In genomic region chr11:94525933-94526332, GRCh38 we compare ENCODE assay signal across 9 cellular contexts. TPM values are rescaled to one million over a fixed set of nuclear protein-coding genes. Genes with fewer than 3 reads are reported as not detected.
DNase-seq lines count a peak whose midpoint lies in the region; ATAC-seq and TF ChIP-seq lines count a peak whose summit lies in the region.
"Had no signal": no experiment of that assay in that cellular context is flagged by ENCODE, and none has a peak within 500 bp of the region (broad histone marks: within the 10 kb centered on the region; RNA-seq: fewer than 3 reads in every experiment).

No MANE protein-coding gene starts in this region.

- no peaks in the 10 kb centered on the region; the same call in 1 of the 2 replicates for H3K27me3 ChIP-seq in GM23338 (ENCODE audit: insufficient read depth)
- H3K27me3 ChIP-seq in CD8-positive, alpha-beta T cell (ENCODE audit: insufficient read depth, low read length): no peaks in the 10 kb centered on the region

- H3K79me2 ChIP-seq in GM23338 (replicated peaks; ENCODE audit: insufficient read depth): no peaks in the 10 kb centered on the region

- no peaks in the 10 kb centered on the region for H3K9me3 Mint-ChIP-seq in GM23338
- H3K9me3 Mint-ChIP-seq in CD8-positive, alpha-beta T cell: no peaks in the 10 kb centered on the region
- no peaks in the 10 kb centered on the region for H3K9me3 Mint-ChIP-seq in natural killer cell
- H3K9me3 Mint-ChIP-seq: activated T-cell treated with anti-CD3 and anti-CD28 coated beads, Interleukin-2, amount 50 U/mL, for 4 hours had no signal

- H3K4me1 ChIP-seq in GM23338 (ENCODE audit: insufficient read depth): no peaks in the 10 kb centered on the region
- H3K4me1 ChIP-seq in CD8-positive, alpha-beta T cell (ENCODE audit: insufficient read depth, low read length): no peaks in the 10 kb centered on the region

- no peak overlapping the region for H3K4me3 Mint-ChIP-seq in GM23338
- H3K4me3 Mint-ChIP-seq in CD8-positive, alpha-beta T cell: no peak overlapping the region
- H3K4me3 Mint-ChIP-seq in natural killer cell: no peak overlapping the region
- H3K4me3 Mint-ChIP-seq: activated T-cell treated with anti-CD3 and anti-CD28 coated beads, Interleukin-2, amount 50 U/mL, for 4 hours had no signal

- H3K36me3 ChIP-seq in GM23338 (ENCODE audit: insufficient read depth): no peaks in the 10 kb centered on the region
- no peaks in the 10 kb centered on the region for H3K36me3 ChIP-seq in CD8-positive, alpha-beta T cell (ENCODE audit: insufficient read depth, low read length)

- no peaks in the 10 kb centered on the region for H3K9me3 ChIP-seq in CD8-positive, alpha-beta T cell (ENCODE audit: low read length)

- H4K20me1 ChIP-seq in GM23338 (replicated peaks; ENCODE audit: insufficient read depth): no peaks in the 10 kb centered on the region

- intact Hi-C loops in CD8-positive, alpha-beta T cell (cut with DNase I, micrococcal nuclease): no loop called here
- intact Hi-C loops in natural killer cell (cut with micrococcal nuclease): no loop called here

- no peak overlapping the region for H3K4me2 ChIP-seq in GM23338

- CTCF ChIA-PET in CD8-positive, alpha-beta T cell (lab: Charles Lee): interaction anchor here (0.6 kb wide), 1 partner anchor 24 kb away, joined by 3 read pairs; no protein-coding TSS in a partner anchor

- no peaks in the 10 kb centered on the region for H3K4me1 Mint-ChIP-seq in GM23338
- no peaks in the 10 kb centered on the region for H3K4me1 Mint-ChIP-seq in CD8-positive, alpha-beta T cell (ENCODE audit: low read depth)
- H3K4me1 Mint-ChIP-seq in natural killer cell: no peaks in the 10 kb centered on the region

- no peaks in the 10 kb centered on the region for H3K9me2 ChIP-seq in GM23338 (ENCODE audit: insufficient read depth)

- H3K36me3 Mint-ChIP-seq in GM23338 (ENCODE audit: low read depth) (no peaks in the 10 kb centered on the region), natural killer cell (no peaks in the 10 kb centered on the region)
- no peaks in the 10 kb centered on the region for H3K36me3 Mint-ChIP-seq in CD8-positive, alpha-beta T cell

- H3K27ac Mint-ChIP-seq in GM23338: no peak overlapping the region
- H3K27ac Mint-ChIP-seq in CD8-positive, alpha-beta T cell: no peak overlapping the region
- no peak overlapping the region for H3K27ac Mint-ChIP-seq in natural killer cell

- peak; percentile 14 for DNase-seq in GM23338 (ENCODE audit: low spot score)
- DNase-seq in RPMI8226: peak; percentile 45
- DNase-seq in fibroblast of villous mesenchyme (ENCODE audit: low read depth): peak; percentile 50
- DNase-seq in retina: peak; percentile 38
- DNase-seq in CD8-positive, alpha-beta T cell: no peak
- no peak for DNase-seq in NCI-H748 (lab: John Stamatoyannopoulos, UW; ENCODE audit: unreplicated experiment)
- no peak for DNase-seq in natural killer cell
- no peak for DNase-seq in activated CD4-positive, alpha-beta T cell treated with anti-CD3 and anti-CD28 coated beads for 4 hours
- DNase-seq: activated T-cell treated with anti-CD3 and anti-CD28 coated beads, Interleukin-2, amount 50 U/mL, for 4 hours had no signal

- POLR2A ChIA-PET in CD8-positive, alpha-beta T cell (lab: Charles Lee): no interaction called here

- H3K27me3 Mint-ChIP-seq in GM23338 (ENCODE audit: insufficient read depth, low read depth, poor library complexity) (peaks cover 5% of the 10 kb centered on the region), natural killer cell (ENCODE audit: low read depth in 2 of 2) (peaks cover 23 to 60% of the 10 kb centered on the region in 2 donors)
- H3K27me3 Mint-ChIP-seq in CD8-positive, alpha-beta T cell (ENCODE audit: low read depth): peaks cover 21% of the 10 kb centered on the region

- H3F3A ChIP-seq in GM23338 (replicated peaks; ENCODE audit: low read depth): no peaks in the 10 kb centered on the region

- H3K4me3 ChIP-seq in GM23338 (no peak overlapping the region), fibroblast of villous mesenchyme (ENCODE audit: low read depth, low read length) (no peak overlapping the region)
- H3K4me3 ChIP-seq in CD8-positive, alpha-beta T cell (ENCODE audit: low read depth, low read length): no peak overlapping the region

- 0 out of 2 replicates have a peak overlapping the region, but pooled peaks have one; percentile 23 for H2AFZ ChIP-seq in GM23338

- no peak overlapping the region for H3K27ac ChIP-seq in GM23338 (ENCODE audit: low read depth)
- no peak overlapping the region for H3K27ac ChIP-seq in CD8-positive, alpha-beta T cell (ENCODE audit: low read depth, low read length)

- TF ChIP-seq CTCF in GM23338 (conservative IDR thresholded peaks at IDR 0.05; ENCODE audit: low read depth in 2 of 2) (no peak), fibroblast of villous mesenchyme (IDR thresholded peaks at IDR 0.05; ENCODE audit: insufficient read depth, low read depth, low read length) (no peak), natural killer cell (IDR thresholded peaks at IDR 0.05) (no peak)
- TF ChIP-seq CTCF in CD8-positive, alpha-beta T cell (IDR thresholded peaks at IDR 0.05): no peak

- ATAC-seq in GM23338: peak; percentile 31; the same call in 1 of the 3 replicates
- ATAC-seq in CD8-positive, alpha-beta T cell: no peak
- no peak for ATAC-seq in natural killer cell
- ATAC-seq: activated T-cell treated with anti-CD3 and anti-CD28 coated beads, Interleukin-2, amount 50 U/mL, for 4 hours had no signal

TF ChIP-seq in GM23338, 12 proteins besides CTCF, POLR2A, EP300 and RAD21 (continues in another document):
- TF ChIP-seq NANOG (IDR thresholded peaks at IDR 0.05; ENCODE audit: borderline replicate concordance) (no peak), ETS1 (IDR thresholded peaks at IDR 0.05) (no peak), ZNF331 (CRISPR knock-in tag; IDR thresholded peaks at IDR 0.05; ENCODE audit: low read depth) (no peak), EZH2phosphoT487 (IDR thresholded peaks at IDR 0.05; ENCODE audit: unreplicated experiment) (no peak), STAT1 (IDR thresholded peaks at IDR 0.05; ENCODE audit: unreplicated experiment) (no peak), CREB1 (CRISPR knock-in tag; IDR thresholded peaks at IDR 0.05; ENCODE audit: low read depth) (no peak), ZNF114 (CRISPR knock-in tag; IDR thresholded peaks at IDR 0.05) (no peak), POLR2AphosphoS5 (IDR thresholded peaks at IDR 0.05; ENCODE audit: low read depth) (no peak)

RNA-seq across cellular contexts. Expression of gene C11orf97, which starts 13.7 kb away (rescaled TPM):
- total RNA-seq in GM23338 (2014; rRNA removed; shearing (Covaris generic)): not detected in 2 replicates
- polyA plus RNA-seq in GM23338 (2016; fragmentation: Nextera tagmentation; extraction: Ambion mirVana): not detected in 2 replicates
- total RNA-seq in fibroblast of villous mesenchyme (not detected in 2 replicates), natural killer cell (not detected)
- total RNA-seq in CD8-positive, alpha-beta T cell: not detected
- total RNA-seq: activated T-cell treated with anti-CD3 and anti-CD28 coated beads, Interleukin-2, amount 50 U/mL, for 4 hours had no signal

RNA-seq across cellular contexts. Expression of gene FUT4, which starts 17.8 kb away (rescaled TPM):
- total RNA-seq in GM23338 (2014; rRNA removed; shearing (Covaris generic)): 6.5 and 7.4 TPM in 2 replicates
- polyA plus RNA-seq in GM23338 (2016; fragmentation: Nextera tagmentation; extraction: Ambion mirVana): 2.3 and 2.4 TPM in 2 replicates
- total RNA-seq in fibroblast of villous mesenchyme (4.3 and 4.5 TPM in 2 replicates), natural killer cell (1 to 10 TPM; 4.4 to 7.5 (median 5.6) TPM)
- total RNA-seq in CD8-positive, alpha-beta T cell: 1 to 10 TPM; 4.7 to 5.2 TPM

RNA-seq across cellular contexts. Expression of gene ANKRD49, which starts 32.1 kb away (rescaled TPM):
- 16.0 and 16.6 TPM in 2 replicates for total RNA-seq in GM23338 (2014; rRNA removed; shearing (Covaris generic))
- 30.4 and 35.2 TPM in 2 replicates for polyA plus RNA-seq in GM23338 (2016; fragmentation: Nextera tagmentation; extraction: Ambion mirVana)
- total RNA-seq in fibroblast of villous mesenchyme (11.0 and 14.2 TPM in 2 replicates), natural killer cell (10 to 100 TPM; 47.7 to 55.6 (median 52.6) TPM)
- 10 to 100 TPM; 45.6 to 50.9 TPM for total RNA-seq in CD8-positive, alpha-beta T cell

RNA-seq across cellular contexts. Expression of gene MRE11, which starts 32.3 kb away (rescaled TPM):
- 36.5 and 38.5 TPM in 2 replicates for total RNA-seq in GM23338 (2014; rRNA removed; shearing (Covaris generic))
- 17.3 and 23.3 TPM in 2 replicates for polyA plus RNA-seq in GM23338 (2016; fragmentation: Nextera tagmentation; extraction: Ambion mirVana)
- 10.0 and 11.7 TPM in 2 replicates for total RNA-seq in fibroblast of villous mesenchyme
- 10 to 100 TPM; 12.3 to 14.7 TPM for total RNA-seq in CD8-positive, alpha-beta T cell
- 10 to 100 TPM; 42.1 to 45.2 (median 43.8) TPM for total RNA-seq in natural killer cell

RNA-seq across cellular contexts. Expression of gene PIWIL4, which starts 41.2 kb away (rescaled TPM):
- 0.23 and 0.66 TPM in 2 replicates for total RNA-seq in GM23338 (2014; rRNA removed; shearing (Covaris generic))
- polyA plus RNA-seq in GM23338 (2016; fragmentation: Nextera tagmentation; extraction: Ambion mirVana): 0.23 and 0.33 TPM in 2 replicates
- 0.64 and 0.86 TPM in 2 replicates for total RNA-seq in fibroblast of villous mesenchyme
- total RNA-seq in CD8-positive, alpha-beta T cell: 1 to 10 TPM in 1 of 2 experiments, under 1 TPM in 1; 0.89 to 1.0 TPM
- 1 to 10 TPM; 2.0 to 2.7 (median 2.2) TPM for total RNA-seq in natural killer cell

Comparison
In these comparisons a context has a peak if more than half of its experiments do, and no peak if none do; other contexts are left out.
1. DNase-seq: peak in GM23338 (single experiment), RPMI8226 (single experiment), fibroblast of villous mesenchyme (single experiment) and retina (single experiment); none in CD8-positive, alpha-beta T cell (0 of 7), NCI-H748 (single experiment), natural killer cell (single experiment) and activated CD4-positive, alpha-beta T cell treated with anti-CD3 and anti-CD28 coated beads for 4 hours (0 of 2).